Comparison of ENCODE assay signal across 8 cellular contexts in genomic region chr5:95730011-95730700, GRCh38. TPM values are rescaled to one million over a fixed set of nuclear protein-coding genes. Genes with fewer than 3 reads are reported as not detected.
DNase-seq lines count a peak whose midpoint lies in the region; TF ChIP-seq lines count a peak whose summit lies in the region.

No MANE protein-coding gene starts in this region.

- H3K27ac ChIP-seq in A673 (ENCODE audit: low read depth, low read length, poor library complexity, severe bottlenecking): peak overlapping the region; percentile 82
- peak overlapping the region; percentile 66 for H3K27ac ChIP-seq in HL-60 (replicated peaks)

- H3K36me3 ChIP-seq in A673 (ENCODE audit: insufficient read depth, low read length, poor library complexity, severe bottlenecking): no peaks in the 10 kb centered on the region

- no peaks in the 10 kb centered on the region for H3K36me3 Mint-ChIP-seq in brain
- no peaks in the 10 kb centered on the region for H3K36me3 Mint-ChIP-seq in mesothelial cell of epicardium

- peak overlapping the region; percentile 81 for H3K4me3 ChIP-seq in A673 (ENCODE audit: low read depth, low read length, poor library complexity, severe bottlenecking)
- H3K4me3 ChIP-seq in HL-60 (replicated peaks; ENCODE audit: insufficient read depth, low read length): peak overlapping the region; percentile 57

- no peaks in the 10 kb centered on the region for H3K9me3 ChIP-seq in A673 (ENCODE audit: low read depth, low read length, poor library complexity, severe bottlenecking)

- no TSS peak for BruUV-seq in A673 (replicated peaks; lab: Mats Ljungman, UMichigan)

- H3K4me3 Mint-ChIP-seq in brain (peak overlapping the region; percentile 82 to 93 (median 88)), mesothelial cell of epicardium (peak overlapping the region; percentile 83)

- peaks cover 5% of the 10 kb centered on the region for H3K27me3 Mint-ChIP-seq in brain
- H3K27me3 Mint-ChIP-seq in mesothelial cell of epicardium (ENCODE audit: low read depth): no peaks in the 10 kb centered on the region

- POLR2A ChIA-PET in A673 (lab: Charles Lee; ENCODE audit: low non-redundant PET): no interaction called here

- H3K4me1 ChIP-seq in A673 (ENCODE audit: insufficient read depth, low read length, poor library complexity, severe bottlenecking): peaks cover 15% of the 10 kb centered on the region

- H3K9me3 Mint-ChIP-seq in brain (no peaks in the 10 kb centered on the region), mesothelial cell of epicardium (no peaks in the 10 kb centered on the region)

- TF ChIP-seq CTCF in A673 (conservative IDR thresholded peaks at IDR 0.05; ENCODE audit: low read depth, low read length) (no peak), HL-60 (IDR thresholded peaks at IDR 0.05; ENCODE audit: insufficient read depth, low read length) (no peak), brain (conservative IDR thresholded peaks at IDR 0.05) (no peak), mesothelial cell of epicardium (IDR thresholded peaks at IDR 0.05; ENCODE audit: unreplicated experiment) (no peak)

- DNase-seq in A673 (ENCODE audit: low spot score) (no peak), HL-60 (ENCODE audit: low read depth in 1 of 2, low spot score in 1 of 2) (no peak), mesothelial cell of epicardium (ENCODE audit: low spot score in 2 of 2, unreplicated experiment in 2 of 2) (no peak), islet precursor cell (no peak), NCI-H2196 treated with DMSO at 0.1 percent for 48 hours (lab: John Stamatoyannopoulos, UW; ENCODE audit: unreplicated experiment) (no peak), UCSD-AML1 (lab: John Stamatoyannopoulos, UW; ENCODE audit: unreplicated experiment) (no peak), SIG-M5 (lab: John Stamatoyannopoulos, UW) (no peak)

- H3K4me1 Mint-ChIP-seq in brain: peaks cover 73% of the 10 kb centered on the region
- H3K4me1 Mint-ChIP-seq in mesothelial cell of epicardium: peaks cover 83% of the 10 kb centered on the region

- intact Hi-C loops in A673 (cut with micrococcal nuclease; ENCODE audit: unreplicated experiment): loop anchor here (5.0 kb wide), 1 partner anchor 83 kb away; the partner anchor contains the start of gene RFESD

- peak overlapping the region; percentile 76 to 95 (median 92) for H3K27ac Mint-ChIP-seq in brain
- peak overlapping the region; percentile 98 for H3K27ac Mint-ChIP-seq in mesothelial cell of epicardium

- H3K27me3 ChIP-seq in A673 (replicated peaks; ENCODE audit: insufficient read depth, low read depth, low read length, poor library complexity): no peaks in the 10 kb centered on the region
- H3K27me3 ChIP-seq in HL-60 (ENCODE audit: insufficient read depth, poor library complexity, severe bottlenecking): no peaks in the 10 kb centered on the region

- CTCF ChIA-PET in A673 (lab: Charles Lee): no interaction called here

RNA-seq across cellular contexts. Expression of gene RHOBTB3, which starts 1.0 kb away (rescaled TPM):
- total RNA-seq in A673 (2021): 29.6 and 40.5 TPM in 2 replicates
- 39.1 TPM for polyA plus RNA-seq in brain (ENCODE audit: insufficient read depth, low read depth, low replicate concordance)
- total RNA-seq in mesothelial cell of epicardium: 146 to 154 TPM (median 153 TPM) in 3 replicates

RNA-seq across cellular contexts. Expression of gene SPATA9, which starts 47.4 kb away (rescaled TPM):
- total RNA-seq in A673 (2021): not detected in 2 replicates
- polyA plus RNA-seq in brain (ENCODE audit: insufficient read depth, low read depth, low replicate concordance): 0.34 TPM
- total RNA-seq in mesothelial cell of epicardium: 0.74 to 1.3 TPM (median 0.95 TPM) in 3 replicates
